ENCODE assay signal across 23 cellular contexts in genomic region chr21:41894511-41894910, GRCh38.
"Had no signal": no experiment of that assay in that cellular context is flagged by ENCODE, and none has a peak within 500 bp of the region (broad histone marks: within the 10 kb centered on the region; RNA-seq: fewer than 3 reads in every experiment).

No MANE protein-coding gene starts in this region.

- H3K36me3 ChIP-seq: colonic mucosa, gastrocnemius medialis, transverse colon had no signal

- H3K36me3 Mint-ChIP-seq: activated CD4-positive, alpha-beta memory T cell treated with anti-CD3 and anti-CD28 coated beads for 36 hours had no signal

- H3K27me3 ChIP-seq: colonic mucosa, gastrocnemius medialis, testis, transverse colon had no signal

- ATAC-seq: activated CD4-positive, CD25-positive, alpha-beta regulatory T cell treated with anti-CD3 and anti-CD28 coated beads, Interleukin-2, amount 50 U/mL, for 24 hours; activated naive CD8-positive, alpha-beta T cell treated with anti-CD3 and anti-CD28 coated beads, Interleukin-2, amount 50 U/mL, for 24 hours; gastrocnemius medialis; left ventricle myocardium superior; right cardiac atrium; stimulated activated naive CD8-positive, alpha-beta T cell treated with anti-CD3 and anti-CD28 coated beads, Interleukin-15, Interleukin-2, amounts not matched to agents 100 U/mL and 50 U/mL, for 24 hours had no signal

- H3K27ac ChIP-seq: colonic mucosa, gastrocnemius medialis, testis, transverse colon, WERI-Rb-1 had no signal

- H3K4me1 ChIP-seq: colonic mucosa, gastrocnemius medialis, testis had no signal

- H3K27me3 Mint-ChIP-seq: activated CD4-positive, alpha-beta memory T cell treated with anti-CD3 and anti-CD28 coated beads for 36 hours; activated naive CD8-positive, alpha-beta T cell treated with anti-CD3 and anti-CD28 coated beads, Interleukin-2, amount 50 U/mL, for 24 hours; naive B cell had no signal

- H3K4me3 ChIP-seq: colonic mucosa, gastrocnemius medialis, testis, transverse colon had no signal

- DNase-seq: activated CD4-positive, alpha-beta memory T cell treated with anti-CD3 and anti-CD28 coated beads for 36 hours; activated CD4-positive, alpha-beta T cell treated with anti-CD3 and anti-CD28 coated beads for 48 hours; activated CD8-positive, alpha-beta memory T cell treated with anti-CD3 and anti-CD28 coated beads, Interleukin-2, amount 50 U/mL, for 4 hours; activated effector memory CD4-positive, alpha-beta T cell treated with anti-CD3 and anti-CD28 coated beads, Interleukin-2, amount 50 U/mL, for 16 hours; activated naive CD4-positive, alpha-beta T cell treated with anti-CD3 and anti-CD28 coated beads for 36 hours; activated naive CD8-positive, alpha-beta T cell treated with anti-CD3 and anti-CD28 coated beads, Interleukin-2, amount 50 U/mL, for 24 hours; activated T-cell treated with anti-CD3 and anti-CD28 coated beads, Interleukin-2, amount 50 U/mL, for 1 hour; colonic mucosa; effector memory CD4-positive, alpha-beta T cell; gastrocnemius medialis; glutamatergic neuron; left ventricle myocardium superior; naive B cell; right cardiac atrium; stimulated activated CD4-positive, alpha-beta T cell treated with anti-CD3 and anti-CD28 coated beads, Interleukin-4, amount 100 ng/mL, for 1 hour; stimulated activated naive CD8-positive, alpha-beta T cell treated with anti-CD3 and anti-CD28 coated beads, Interleukin-15, Interleukin-2, amounts not matched to agents 100 U/mL and 50 U/mL, for 24 hours; T1000; testis; transverse colon; WERI-Rb-1 had no signal

- H3K27ac Mint-ChIP-seq: activated CD4-positive, alpha-beta memory T cell treated with anti-CD3 and anti-CD28 coated beads for 36 hours; activated naive CD4-positive, alpha-beta T cell treated with anti-CD3 and anti-CD28 coated beads for 36 hours; activated naive CD8-positive, alpha-beta T cell treated with anti-CD3 and anti-CD28 coated beads, Interleukin-2, amount 50 U/mL, for 24 hours; activated T-helper 1 cell treated with anti-CD3 and anti-CD28 coated beads, Interleukin-12 subunit alpha, Interleukin-12 subunit beta, Interleukin-2, Interleukin-4 antibody, amounts not matched to agents 30 ng/mL and 10 ng/mL and 1 ng/mL, durations not matched to agents 14 hours and 24 hours and 36 hours; T-helper 1 cell treated with Interleukin-12 subunit alpha and Interleukin-12 subunit beta and Interleukin-4 antibody, amounts not matched to agents 30 μg/mL and 1 μg/mL, for 36 hours had no signal

- H3K9me3 ChIP-seq: colonic mucosa, gastrocnemius medialis, testis, transverse colon had no signal

- H3K9me3 Mint-ChIP-seq: activated CD4-positive, alpha-beta memory T cell treated with anti-CD3 and anti-CD28 coated beads for 36 hours; activated naive CD4-positive, alpha-beta T cell treated with anti-CD3 and anti-CD28 coated beads for 36 hours; activated naive CD8-positive, alpha-beta T cell treated with anti-CD3 and anti-CD28 coated beads, Interleukin-2, amount 50 U/mL, for 24 hours; activated T-helper 1 cell treated with anti-CD3 and anti-CD28 coated beads, Interleukin-12 subunit alpha, Interleukin-12 subunit beta, Interleukin-2, Interleukin-4 antibody, amounts not matched to agents 30 ng/mL and 10 ng/mL and 1 ng/mL, durations not matched to agents 14 hours and 24 hours and 36 hours; naive B cell; T-helper 1 cell treated with Interleukin-12 subunit alpha and Interleukin-12 subunit beta and Interleukin-4 antibody, amounts not matched to agents 30 μg/mL and 1 μg/mL, for 36 hours had no signal

- H3K4me3 Mint-ChIP-seq: activated CD4-positive, alpha-beta memory T cell treated with anti-CD3 and anti-CD28 coated beads for 36 hours; activated naive CD4-positive, alpha-beta T cell treated with anti-CD3 and anti-CD28 coated beads for 36 hours; activated naive CD8-positive, alpha-beta T cell treated with anti-CD3 and anti-CD28 coated beads, Interleukin-2, amount 50 U/mL, for 24 hours; activated T-helper 1 cell treated with anti-CD3 and anti-CD28 coated beads, Interleukin-12 subunit alpha, Interleukin-12 subunit beta, Interleukin-2, Interleukin-4 antibody, amounts not matched to agents 30 ng/mL and 10 ng/mL and 1 ng/mL, durations not matched to agents 14 hours and 24 hours and 36 hours; T-helper 1 cell treated with Interleukin-12 subunit alpha and Interleukin-12 subunit beta and Interleukin-4 antibody, amounts not matched to agents 30 μg/mL and 1 μg/mL, for 36 hours had no signal
